ENCODE assay signal across 12 cellular contexts in the genomic region with DNA sequence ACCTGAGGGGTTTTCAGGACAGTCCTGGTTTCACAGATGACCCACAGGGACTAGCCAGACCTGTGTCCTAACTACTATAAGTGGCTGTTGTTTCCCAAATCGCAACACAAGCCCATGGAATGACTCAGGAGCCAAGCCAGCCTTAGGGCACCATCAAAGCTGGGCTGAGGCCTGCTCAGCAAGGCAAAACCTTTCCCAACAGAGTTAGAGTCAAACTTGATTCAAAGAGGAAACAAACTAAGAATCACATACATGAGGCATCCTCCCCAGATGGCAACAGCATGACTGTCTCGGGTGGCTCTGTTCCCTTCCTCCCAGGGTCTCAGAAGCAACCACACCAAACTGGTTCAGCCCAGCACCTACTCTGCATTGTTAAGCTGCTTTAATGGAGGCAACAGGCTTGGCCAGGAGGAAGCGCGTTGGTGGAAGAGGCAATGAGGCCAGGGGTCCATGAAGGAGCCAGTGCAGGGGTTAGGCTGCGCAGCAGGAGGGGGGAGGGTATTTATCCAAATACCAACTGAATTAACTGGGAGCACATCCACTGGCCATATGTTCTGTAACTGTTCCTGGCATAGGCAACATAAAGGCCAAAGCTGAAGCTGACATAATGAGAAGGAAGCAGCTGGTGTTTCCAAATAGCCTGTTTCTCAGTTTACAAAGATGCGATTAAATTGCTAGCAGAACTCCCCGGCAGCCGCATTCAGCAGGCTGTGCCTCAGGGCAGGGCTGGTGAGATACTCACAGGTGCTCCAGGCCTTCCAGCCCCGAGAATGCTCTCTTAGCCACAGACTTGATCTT.
DNase-seq lines count a peak whose midpoint lies in the region; ATAC-seq, FAIRE-seq and TF ChIP-seq lines count a peak whose summit lies in the region.
"Had no signal": no experiment of that assay in that cellular context is flagged by ENCODE, and none has a peak within 500 bp of the region (broad histone marks: within the 10 kb centered on the region; RNA-seq: fewer than 3 reads in every experiment).

No MANE protein-coding gene starts in this region.

- H3K36me3 ChIP-seq in BLaER1 treated with 17β-estradiol and CSF1 and Interleukin-3, amounts not matched to agents 10 nM and 100 nM, result peaks cover 13 to 89% (median 56%) of the 10 kb centered on the region in 11 experiments
- peaks cover 8% of the 10 kb centered on the region for H3K36me3 ChIP-seq in astrocyte (ENCODE audit: insufficient read depth, low read length)
- H3K36me3 ChIP-seq in OCI-LY7 (ENCODE audit: insufficient read depth, low read length), result peaks cover 100% of the 10 kb centered on the region

- H3K4me2 ChIP-seq in BLaER1 treated with 17β-estradiol and CSF1 and Interleukin-3, amounts not matched to agents 10 nM and 100 nM, result peak overlapping the region in 9 of 11 experiments; percentile 11 to 97 (median 85); a peak in 16 of 22 replicates
- H3K4me2 ChIP-seq in astrocyte (ENCODE audit: low read length) (no peak overlapping the region), OCI-LY7 (ENCODE audit: low read length) (no peak overlapping the region)
- H3K4me2 ChIP-seq: KMS-11, SK-N-SH had no signal

- no peaks in the 10 kb centered on the region for H3K9me2 ChIP-seq in OCI-LY7 (ENCODE audit: insufficient read depth, low read length)
- H3K9me2 ChIP-seq: SK-N-SH had no signal

- H3K36me3 Mint-ChIP-seq in astrocyte (ENCODE audit: low read depth, unreplicated experiment), result peaks cover 42% of the 10 kb centered on the region
- peaks cover 39% of the 10 kb centered on the region for H3K36me3 Mint-ChIP-seq in nephron (ENCODE audit: low read depth)
- peaks cover 11% of the 10 kb centered on the region for H3K36me3 Mint-ChIP-seq in Calu3 (ENCODE audit: insufficient read depth, unreplicated experiment)

- H3K4me1 Mint-ChIP-seq in astrocyte (ENCODE audit: low read depth, unreplicated experiment), result peaks cover 46% of the 10 kb centered on the region
- peaks cover 74% of the 10 kb centered on the region for H3K4me1 Mint-ChIP-seq in nephron
- no peaks in the 10 kb centered on the region for H3K4me1 Mint-ChIP-seq in Calu3 (ENCODE audit: low read depth, unreplicated experiment)

- peak; percentile 17 for FAIRE-seq in astrocyte (lab: Jason Lieb, UNC)

- no peak for ATAC-seq in HG03045 (IDR thresholded peaks at IDR 0.05; ENCODE audit: unreplicated experiment)

- H3K27me3 ChIP-seq in BLaER1 treated with 17β-estradiol and CSF1 and Interleukin-3, amounts not matched to agents 10 nM and 100 nM, result peaks cover 0 to 6% (median 0%) of the 10 kb centered on the region in 11 experiments; a peak in 2 of 22 replicates
- no peaks in the 10 kb centered on the region for H3K27me3 ChIP-seq in astrocyte (ENCODE audit: insufficient read depth, low read length)
- H3K27me3 ChIP-seq: upper lobe of left lung had no signal

- BruUV-seq in OCI-LY7 (replicated peaks; lab: Mats Ljungman, UMichigan) (no TSS peak), Calu3 (replicated peaks; lab: Mats Ljungman, UMichigan) (no TSS peak)

- H3K27ac Mint-ChIP-seq in astrocyte (ENCODE audit: unreplicated experiment) (peak overlapping the region; percentile 41), nephron (peak overlapping the region; percentile 41 to 92 (median 69)), Calu3 (ENCODE audit: unreplicated experiment) (no peak overlapping the region)

- TF ChIP-seq CTCF in astrocyte (IDR thresholded peaks at IDR 0.05; ENCODE audit: insufficient read depth, low read depth, low read length) (no peak), nephron (IDR thresholded peaks at IDR 0.05; ENCODE audit: unreplicated experiment in 3 of 3) (no peak), OCI-LY7 (conservative IDR thresholded peaks at IDR 0.05; ENCODE audit: low read length) (no peak), Calu3 (IDR thresholded peaks at IDR 0.05; ENCODE audit: unreplicated experiment) (no peak)

- no peaks in the 10 kb centered on the region for H3K27me3 Mint-ChIP-seq in astrocyte (ENCODE audit: low read depth, unreplicated experiment)
- H3K27me3 Mint-ChIP-seq in nephron (ENCODE audit: low read depth), result no peaks in the 10 kb centered on the region
- no peaks in the 10 kb centered on the region for H3K27me3 Mint-ChIP-seq in Calu3 (ENCODE audit: unreplicated experiment)

- peak overlapping the region in 3 of 11 experiments; percentile 1 to 21 (median 6); a peak in 3 of 22 replicates for H3K27ac ChIP-seq in BLaER1 treated with 17β-estradiol and CSF1 and Interleukin-3, amounts not matched to agents 10 nM and 100 nM
- H3K27ac ChIP-seq in astrocyte (ENCODE audit: low read depth, low read length) (no peak overlapping the region), OCI-LY7 (ENCODE audit: low read depth, low read length, poor library complexity, severe bottlenecking) (no peak overlapping the region)
- H3K27ac ChIP-seq: KMS-11, upper lobe of left lung had no signal

- H3K4me3 Mint-ChIP-seq in astrocyte (ENCODE audit: unreplicated experiment) (no peak overlapping the region), nephron (no peak overlapping the region), Calu3 (ENCODE audit: low read depth, unreplicated experiment) (no peak overlapping the region)

- H3K4me1 ChIP-seq in BLaER1 treated with 17β-estradiol and CSF1 and Interleukin-3, amounts not matched to agents 10 nM and 100 nM, result peaks cover 25 to 100% (median 98%) of the 10 kb centered on the region in 10 experiments
- H3K4me1 ChIP-seq in astrocyte (ENCODE audit: insufficient read depth, low read length) (peaks cover 53% of the 10 kb centered on the region), OCI-LY7 (ENCODE audit: insufficient read depth, low read length, poor library complexity, severe bottlenecking) (peaks cover 5% of the 10 kb centered on the region)

- no peaks in the 10 kb centered on the region for H3K9me3 Mint-ChIP-seq in astrocyte (ENCODE audit: unreplicated experiment)
- H3K9me3 Mint-ChIP-seq in nephron, result no peaks in the 10 kb centered on the region
- H3K9me3 Mint-ChIP-seq in Calu3 (ENCODE audit: low read depth, unreplicated experiment), result no peaks in the 10 kb centered on the region

- POLR2A ChIA-PET in OCI-LY7 (lab: Charles Lee), result no interaction called here

- no peaks in the 10 kb centered on the region for H3K79me2 ChIP-seq in astrocyte (ENCODE audit: insufficient read depth, low read length)
- H3K79me2 ChIP-seq in OCI-LY7 (ENCODE audit: insufficient read depth, low read depth, low read length), result no peaks in the 10 kb centered on the region

- H3K9ac ChIP-seq in BLaER1 treated with 17β-estradiol and CSF1 and Interleukin-3, amounts not matched to agents 10 nM and 100 nM, result no peak overlapping the region; a peak in 1 of 22 replicates
- H3K9ac ChIP-seq in astrocyte (ENCODE audit: low read length), result no peak overlapping the region
- H3K9ac ChIP-seq: KMS-11, SK-N-SH had no signal

- intact Hi-C loops in OCI-LY7 (cut with micrococcal nuclease; ENCODE audit: unreplicated experiment), result no loop called here
- intact Hi-C loops in Calu3 (cut with micrococcal nuclease; ENCODE audit: unreplicated experiment), result no loop called here

- H4K20me1 ChIP-seq in BLaER1 treated with 17β-estradiol and CSF1 and Interleukin-3, amounts not matched to agents 10 nM and 100 nM, result peaks cover 0 to 98% (median 76%) of the 10 kb centered on the region in 11 experiments; a peak in 18 of 22 replicates
- H4K20me1 ChIP-seq in astrocyte (ENCODE audit: insufficient read depth, low read length) (no peaks in the 10 kb centered on the region), OCI-LY7 (ENCODE audit: insufficient read depth, low read length) (no peaks in the 10 kb centered on the region)

- CTCF ChIA-PET in OCI-LY7 (lab: Charles Lee; ENCODE audit: unreplicated experiment), result no interaction called here
- CTCF ChIA-PET in Calu3 (lab: Charles Lee), result no interaction called here

- DNase-seq in M059J (ENCODE audit: low read depth) (peak; percentile 13), astrocyte (ENCODE audit: low read depth) (no peak), OCI-LY7 (ENCODE audit: low spot score) (no peak), Calu3 (no peak)
- DNase-seq in effector CD8-positive, alpha-beta T cell (lab: John Stamatoyannopoulos, UW), result no peak
- DNase-seq: SK-N-SH; stimulated activated CD4-positive, alpha-beta T cell treated with anti-CD3 and anti-CD28 coated beads, Interleukin-12 subunit alpha, Interleukin-12 subunit beta, amount 100 ng/mL, for 4 hours had no signal

- no peak overlapping the region for H2AFZ ChIP-seq in astrocyte (ENCODE audit: low read depth, low read length)
- no peak overlapping the region for H2AFZ ChIP-seq in OCI-LY7 (ENCODE audit: low read length)

- no peaks in the 10 kb centered on the region for H3K9me3 ChIP-seq in BLaER1 treated with 17β-estradiol and CSF1 and Interleukin-3, amounts not matched to agents 10 nM and 100 nM (replicated peaks in 1 of 11)
- no peaks in the 10 kb centered on the region for H3K9me3 ChIP-seq in astrocyte (ENCODE audit: insufficient read depth, low read depth, low read length)
- no peaks in the 10 kb centered on the region for H3K9me3 ChIP-seq in OCI-LY7 (ENCODE audit: low read length)
- H3K9me3 ChIP-seq: SK-N-SH, upper lobe of left lung had no signal

- no peak overlapping the region for H3K4me3 ChIP-seq in BLaER1 treated with 17β-estradiol and CSF1 and Interleukin-3, amounts not matched to agents 10 nM and 100 nM
- H3K4me3 ChIP-seq in astrocyte (ENCODE audit: insufficient read depth, low read depth, low read length) (no peak overlapping the region), OCI-LY7 (ENCODE audit: low read depth, low read length, poor library complexity, severe bottlenecking) (no peak overlapping the region)
- H3K4me3 ChIP-seq: upper lobe of left lung had no signal

Comparison
In these comparisons a context has a peak if more than half of its experiments do, and no peak if none do; other contexts are left out.
1. H3K4me2 ChIP-seq: peak in BLaER1 treated with 17β-estradiol and CSF1 and Interleukin-3, amounts not matched to agents 10 nM and 100 nM (9 of 11); none in astrocyte (single experiment) and OCI-LY7 (single experiment).